11 cellular contexts compared by ENCODE assay signal in the genomic region with DNA sequence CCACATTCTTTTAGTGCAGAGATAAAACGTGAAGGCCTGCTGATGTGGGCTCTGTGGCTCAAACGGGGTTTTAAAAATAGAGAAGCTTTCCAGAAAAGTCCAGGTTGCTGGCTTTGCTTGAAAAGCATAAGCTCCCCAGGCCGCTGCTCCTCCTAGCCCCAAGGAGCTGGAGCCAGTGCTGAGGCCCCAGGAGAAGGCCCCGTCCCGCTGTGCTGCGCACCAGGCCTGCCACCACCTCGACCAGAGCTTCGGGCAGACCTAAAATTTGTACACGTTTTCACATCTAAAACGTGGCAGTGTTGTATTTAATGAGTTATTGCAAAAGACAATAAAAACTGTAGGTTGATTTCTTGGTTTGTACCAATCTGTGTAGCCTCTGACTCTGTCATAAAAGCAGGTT. TPM values are rescaled to one million over a fixed set of nuclear protein-coding genes. Genes with fewer than 3 reads are reported as not detected.
DNase-seq lines count a peak whose midpoint lies in the region; ATAC-seq, FAIRE-seq and TF ChIP-seq lines count a peak whose summit lies in the region.
"Had no signal": no experiment of that assay in that cellular context is flagged by ENCODE, and none has a peak within 500 bp of the region (broad histone marks: within the 10 kb centered on the region; RNA-seq: fewer than 3 reads in every experiment).

No MANE protein-coding gene starts in this region.

- H2AFZ ChIP-seq in Karpas-422 (ENCODE audit: low read length) (no peak overlapping the region), astrocyte (ENCODE audit: low read depth, low read length) (no peak overlapping the region)

- peak overlapping the region in 6 of 7 donors; percentile 92 to 96 (median 94) for H3K27ac Mint-ChIP-seq in CD4-positive, alpha-beta memory T cell
- H3K27ac Mint-ChIP-seq in astrocyte (ENCODE audit: unreplicated experiment) = peak overlapping the region; percentile 16
- H3K27ac Mint-ChIP-seq in natural killer cell treated with Interleukin-12 subunit alpha and Interleukin-12 subunit beta and Interleukin-15 and Interleukin-18, amount 100 ng/mL, for 72 hours = peak overlapping the region; percentile 82 to 92

- H3K36me3 Mint-ChIP-seq in CD4-positive, alpha-beta memory T cell = peaks cover 6 to 7% of the 10 kb centered on the region in 2 donors
- H3K36me3 Mint-ChIP-seq in astrocyte (ENCODE audit: low read depth, unreplicated experiment) = peaks cover 11% of the 10 kb centered on the region
- no peaks in the 10 kb centered on the region for H3K36me3 Mint-ChIP-seq in natural killer cell treated with Interleukin-12 subunit alpha and Interleukin-12 subunit beta and Interleukin-15 and Interleukin-18, amount 100 ng/mL, for 72 hours

- peak overlapping the region; percentile 7 to 21 for H3K4me3 ChIP-seq in CD4-positive, alpha-beta memory T cell (ENCODE audit: low read length in 2 of 2)
- H3K4me3 ChIP-seq in Karpas-422 (ENCODE audit: low read length) (no peak overlapping the region), astrocyte (ENCODE audit: insufficient read depth, low read depth, low read length) (no peak overlapping the region)

- peaks cover 51% of the 10 kb centered on the region for H3K4me1 ChIP-seq in CD4-positive, alpha-beta memory T cell (ENCODE audit: insufficient read depth, low read length)
- H3K4me1 ChIP-seq in Karpas-422 (ENCODE audit: low read length) = peaks cover 69% of the 10 kb centered on the region
- H3K4me1 ChIP-seq in astrocyte (ENCODE audit: insufficient read depth, low read length) = peaks cover 22% of the 10 kb centered on the region

- H4K20me1 ChIP-seq in Karpas-422 (ENCODE audit: insufficient read depth, low read depth, low read length) (0 out of 2 replicates have a peak, but pooled peaks cover 5% of the 10 kb centered on the region), astrocyte (ENCODE audit: insufficient read depth, low read length) (peaks cover 93% of the 10 kb centered on the region)

- ATAC-seq in natural killer cell treated with Interleukin-12 subunit alpha and Interleukin-12 subunit beta and Interleukin-15 and Interleukin-18, amount 100 ng/mL, for 72 hours = no peak
- ATAC-seq in left colon = no peak

- CTCF ChIA-PET in CD4-positive, alpha-beta memory T cell (lab: Charles Lee; ENCODE audit: partially characterized antibody) = interaction anchor here (1.5 to 4.3 kb wide), 3 partner anchors 41 to 95 kb away, joined by 4 to 22 read pairs (median 4); no protein-coding TSS in a partner anchor

- intact Hi-C loops in CD4-positive, alpha-beta memory T cell (cut with micrococcal nuclease) = no loop called here
- intact Hi-C loops in left colon (cut with DNase I, micrococcal nuclease) = no loop called here

- H3K36me3 ChIP-seq in CD4-positive, alpha-beta memory T cell (ENCODE audit: insufficient read depth, low read length) = no peaks in the 10 kb centered on the region
- H3K36me3 ChIP-seq in Karpas-422 (ENCODE audit: insufficient read depth, low read length) = no peaks in the 10 kb centered on the region
- H3K36me3 ChIP-seq in astrocyte (ENCODE audit: insufficient read depth, low read length) = no peaks in the 10 kb centered on the region

- no peak for DNase-seq in CD4-positive, alpha-beta memory T cell
- DNase-seq in Karpas-422 = no peak
- no peak for DNase-seq in astrocyte (ENCODE audit: low read depth)
- DNase-seq in natural killer cell treated with Interleukin-12 subunit alpha and Interleukin-12 subunit beta and Interleukin-15 and Interleukin-18, amount 100 ng/mL, for 72 hours (ENCODE audit: low spot score) = no peak
- DNase-seq in left colon = no peak
- no peak for DNase-seq in midbrain (lab: John Stamatoyannopoulos, UW)
- DNase-seq in A172 (ENCODE audit: low spot score) = no peak
- no peak for DNase-seq in NCI-H1092 treated with DMSO at 0.1 percent for 48 hours (lab: John Stamatoyannopoulos, UW)
- DNase-seq: activated CD8-positive, alpha-beta memory T cell treated with anti-CD3 and anti-CD28 coated beads, Interleukin-2, amount 50 U/mL, for 4 hours; NCI-H1694; stimulated activated naive CD4-positive, alpha-beta T cell treated with Interleukin-2 at 50 U/mL for 16 hours had no signal

- peaks cover 89% of the 10 kb centered on the region for H3K79me2 ChIP-seq in Karpas-422 (ENCODE audit: low read length)
- peaks cover 97% of the 10 kb centered on the region for H3K79me2 ChIP-seq in astrocyte (ENCODE audit: insufficient read depth, low read length)

- H3K9ac ChIP-seq in Karpas-422 (ENCODE audit: low read length) = no peak overlapping the region
- no peak overlapping the region for H3K9ac ChIP-seq in astrocyte (ENCODE audit: low read length)

- TF ChIP-seq CTCF in astrocyte (IDR thresholded peaks at IDR 0.05; ENCODE audit: insufficient read depth, low read depth, low read length) = no peak

- peak overlapping the region; percentile 7 for H3K27ac ChIP-seq in CD4-positive, alpha-beta memory T cell (ENCODE audit: low read depth, low read length)
- H3K27ac ChIP-seq in Karpas-422 (ENCODE audit: low read length) (peak overlapping the region; percentile 41; the same call in 1 of the 2 replicates), astrocyte (ENCODE audit: low read depth, low read length) (no peak overlapping the region)

- H3K9me2 ChIP-seq in Karpas-422 (replicated peaks; ENCODE audit: insufficient read depth, low read length) = no peaks in the 10 kb centered on the region

- H3K4me2 ChIP-seq in Karpas-422 (ENCODE audit: low read depth, low read length, poor library complexity, severe bottlenecking) (no peak overlapping the region), astrocyte (ENCODE audit: low read length) (peak overlapping the region; percentile 40)

- peaks cover 11 to 25% (median 18%) of the 10 kb centered on the region in 4 donors for H3K4me1 Mint-ChIP-seq in CD4-positive, alpha-beta memory T cell
- H3K4me1 Mint-ChIP-seq in astrocyte (ENCODE audit: low read depth, unreplicated experiment) = peaks cover 14% of the 10 kb centered on the region
- H3K4me1 Mint-ChIP-seq in natural killer cell treated with Interleukin-12 subunit alpha and Interleukin-12 subunit beta and Interleukin-15 and Interleukin-18, amount 100 ng/mL, for 72 hours (ENCODE audit: low read depth in 2 of 2) = peaks cover 30 to 34% of the 10 kb centered on the region in 2 donors

- no peak for FAIRE-seq in astrocyte (lab: Jason Lieb, UNC)

- H3K27me3 Mint-ChIP-seq in CD4-positive, alpha-beta memory T cell = no peaks in the 10 kb centered on the region
- no peaks in the 10 kb centered on the region for H3K27me3 Mint-ChIP-seq in astrocyte (ENCODE audit: low read depth, unreplicated experiment)
- no peaks in the 10 kb centered on the region for H3K27me3 Mint-ChIP-seq in natural killer cell treated with Interleukin-12 subunit alpha and Interleukin-12 subunit beta and Interleukin-15 and Interleukin-18, amount 100 ng/mL, for 72 hours

- H3K27me3 ChIP-seq in CD4-positive, alpha-beta memory T cell (ENCODE audit: insufficient read depth, low read length) = no peaks in the 10 kb centered on the region
- H3K27me3 ChIP-seq in Karpas-422 (ENCODE audit: low read length) (no peaks in the 10 kb centered on the region), astrocyte (ENCODE audit: insufficient read depth, low read length) (no peaks in the 10 kb centered on the region)

- POLR2A ChIA-PET in CD4-positive, alpha-beta memory T cell (lab: Charles Lee; ENCODE audit: partially characterized antibody) = interaction anchor here (0.7 to 1.0 kb wide), 2 partner anchors 42 to 93 kb away, joined by 4 read pairs; a partner anchor contains a TSS

- peaks cover 0 to 1% (median 0%) of the 10 kb centered on the region in 8 donors for H3K9me3 Mint-ChIP-seq in CD4-positive, alpha-beta memory T cell
- H3K9me3 Mint-ChIP-seq in astrocyte (ENCODE audit: unreplicated experiment) = no peaks in the 10 kb centered on the region
- H3K9me3 Mint-ChIP-seq in natural killer cell treated with Interleukin-12 subunit alpha and Interleukin-12 subunit beta and Interleukin-15 and Interleukin-18, amount 100 ng/mL, for 72 hours = no peaks in the 10 kb centered on the region

- no peaks in the 10 kb centered on the region for H3K9me3 ChIP-seq in CD4-positive, alpha-beta memory T cell (ENCODE audit: control insufficient read depth in 1 of 2, low read length in 2 of 2)
- H3K9me3 ChIP-seq in Karpas-422 (ENCODE audit: low read length) = no peaks in the 10 kb centered on the region
- H3K9me3 ChIP-seq in astrocyte (ENCODE audit: insufficient read depth, low read depth, low read length) = no peaks in the 10 kb centered on the region

- peak overlapping the region; percentile 48 to 91 (median 77) for H3K4me3 Mint-ChIP-seq in CD4-positive, alpha-beta memory T cell
- H3K4me3 Mint-ChIP-seq in astrocyte (ENCODE audit: unreplicated experiment) = peak overlapping the region; percentile 14
- H3K4me3 Mint-ChIP-seq in natural killer cell treated with Interleukin-12 subunit alpha and Interleukin-12 subunit beta and Interleukin-15 and Interleukin-18, amount 100 ng/mL, for 72 hours = peak overlapping the region; percentile 78

RNA-seq across cellular contexts. Expression of a gene that starts 42.0 kb away (rescaled TPM):
- total RNA-seq in CD4-positive, alpha-beta memory T cell = 10 to 100 TPM; 35.0 to 35.5 TPM
- polyA plus RNA-seq in CD4-positive, alpha-beta memory T cell = 10 to 100 TPM in 1 of 2 donors, 1 to 10 TPM in 1; 8.9 to 16.8 TPM
- 22.6 and 32.0 TPM in 2 replicates for total RNA-seq in Karpas-422 (2014; rRNA removed; shearing (Covaris generic); ENCODE audit: low replicate concordance)
- total RNA-seq in astrocyte (86.7 and 93.2 TPM in 2 replicates), left colon (10 to 100 TPM; 30.4 to 48.2 TPM)
- 100 to 1,000 TPM in 1 of 2 donors, 10 to 100 TPM in 1; 91.6 to 117 TPM for total RNA-seq in natural killer cell treated with Interleukin-12 subunit alpha and Interleukin-12 subunit beta and Interleukin-15 and Interleukin-18, amount 100 ng/mL, for 72 hours
- 56.3 and 61.8 TPM in 2 replicates for total RNA-seq in A172 (2014; rRNA removed; shearing (Covaris generic))

Comparison
In these comparisons a context has a peak if more than half of its experiments do, and no peak if none do; other contexts are left out.
1. H3K4me3 ChIP-seq: peak in CD4-positive, alpha-beta memory T cell (2 of 2); none in Karpas-422 (single experiment) and astrocyte (single experiment).
2. H3K27ac Mint-ChIP-seq: peak in every context shown above with its lines; median percentile 94 in CD4-positive, alpha-beta memory T cell; 87 in natural killer cell treated with Interleukin-12 subunit alpha and Interleukin-12 subunit beta and Interleukin-15 and Interleukin-18, amount 100 ng/mL, for 72 hours; 16 in astrocyte.
3. H3K4me3 Mint-ChIP-seq: peak in every context shown above with its lines; median percentile 78 in natural killer cell treated with Interleukin-12 subunit alpha and Interleukin-12 subunit beta and Interleukin-15 and Interleukin-18, amount 100 ng/mL, for 72 hours; 77 in CD4-positive, alpha-beta memory T cell; 14 in astrocyte.